Comparison of ENCODE assay signal across 7 cellular contexts in the genomic region with DNA sequence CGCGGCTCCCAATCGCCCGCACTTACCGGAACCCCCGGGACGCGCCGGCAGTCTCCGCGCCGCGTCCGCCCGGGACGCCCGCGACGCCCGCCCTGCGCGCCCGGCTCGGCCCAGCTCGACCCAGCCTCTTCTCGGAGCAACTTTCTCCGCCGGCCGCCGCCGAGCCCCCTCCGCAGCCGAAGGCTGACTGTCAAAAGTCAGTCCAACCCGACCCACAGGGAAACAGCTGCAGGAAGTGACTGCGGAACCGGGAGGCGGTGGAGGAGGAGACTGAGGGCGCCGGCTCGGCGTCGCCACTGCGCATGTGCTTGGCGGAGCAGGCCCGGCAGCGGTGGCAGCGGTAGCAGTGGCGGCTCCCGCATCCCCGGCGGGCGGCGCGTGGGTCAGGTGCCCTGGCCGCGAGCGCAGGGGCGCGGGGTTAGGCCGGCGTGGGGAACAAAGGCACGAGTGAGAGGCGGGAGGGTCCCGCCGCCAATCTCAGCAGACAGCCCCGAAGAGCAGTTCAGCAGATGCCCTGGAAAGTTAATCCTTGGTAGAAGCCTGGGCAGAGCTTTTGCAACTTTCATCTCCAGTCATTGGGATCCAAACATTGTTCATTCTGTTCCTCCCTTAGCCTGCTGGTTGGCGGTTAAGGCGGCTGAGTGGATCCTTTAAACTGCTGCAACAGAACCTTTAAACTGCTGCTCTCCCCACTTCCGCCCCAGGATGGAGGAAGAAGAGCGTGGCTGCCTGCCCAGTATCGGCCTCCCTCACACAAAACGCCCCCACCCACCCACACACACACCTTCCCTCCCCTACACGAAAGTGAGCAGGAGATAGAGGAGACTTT. TPM values are rescaled to one million over a fixed set of nuclear protein-coding genes. Genes with fewer than 3 reads are reported as not detected.
DNase-seq lines count a peak whose midpoint lies in the region; ATAC-seq and TF ChIP-seq lines count a peak whose summit lies in the region.

A gene with protein sequence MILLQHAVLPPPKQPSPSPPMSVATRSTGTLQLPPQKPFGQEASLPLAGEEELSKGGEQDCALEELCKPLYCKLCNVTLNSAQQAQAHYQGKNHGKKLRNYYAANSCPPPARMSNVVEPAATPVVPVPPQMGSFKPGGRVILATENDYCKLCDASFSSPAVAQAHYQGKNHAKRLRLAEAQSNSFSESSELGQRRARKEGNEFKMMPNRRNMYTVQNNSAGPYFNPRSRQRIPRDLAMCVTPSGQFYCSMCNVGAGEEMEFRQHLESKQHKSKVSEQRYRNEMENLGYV (minus strand): TSS at position 241 of the 829 bp plus-strand sequence. CDS start 4,057 bp downstream, outside the sequence.

- in situ Hi-C loops in astrocyte of the cerebellum (cut with HindIII; ENCODE audit: low sequenced_read_pairs): no loop called here

- peak; percentile 63 for ATAC-seq in GM18502 (IDR thresholded peaks at IDR 0.05; ENCODE audit: poor library complexity, unreplicated experiment)
- ATAC-seq in HG02938 (IDR thresholded peaks at IDR 0.05; ENCODE audit: unreplicated experiment): peak; percentile 60
- ATAC-seq in sciatic nerve: peak; percentile 97

- no peak for TF ChIP-seq CTCF in astrocyte of the cerebellum (IDR thresholded peaks at IDR 0.05; ENCODE audit: low read depth, low read length, missing control alignments)

- intact Hi-C loops in sciatic nerve (cut with DNase I): no loop called here

- H3K4me3 ChIP-seq in astrocyte of the cerebellum (ENCODE audit: low read depth, low read length): peak within 1 kb of the TSS; percentile 85

- peak; percentile 10 for DNase-seq in NCI-H187 treated with DMSO at 0.1 percent for 48 hours (lab: John Stamatoyannopoulos, UW)
- peak; percentile 79 for DNase-seq in T-helper 22 cell (ENCODE audit: low read depth)
- DNase-seq in astrocyte of the cerebellum (ENCODE audit: low read depth): no peak
- peak; percentile 77 to 85 for DNase-seq in hippocampal formation (lab: John Stamatoyannopoulos, UW)
- peak; percentile 91 for DNase-seq in sciatic nerve (ENCODE audit: low spot score)

RNA-seq across cellular contexts. Expression of the gene that starts here (rescaled TPM):
- total RNA-seq in sciatic nerve: 19.9 TPM
